Comparison of ENCODE assay signal across 13 cellular contexts in genomic region chr3:31530039-31530983, GRCh38. TPM values are rescaled to one million over a fixed set of nuclear protein-coding genes. Genes with fewer than 3 reads are reported as not detected.
DNase-seq lines count a peak whose midpoint lies in the region; ATAC-seq and TF ChIP-seq lines count a peak whose summit lies in the region.
"Had no signal": no experiment of that assay in that cellular context is flagged by ENCODE, and none has a peak within 500 bp of the region (broad histone marks: within the 10 kb centered on the region; RNA-seq: fewer than 3 reads in every experiment).

No MANE protein-coding gene starts in this region.

- no peaks in the 10 kb centered on the region for H3K36me3 ChIP-seq in HAP-1 (replicated peaks)
- H3K36me3 ChIP-seq in esophagus muscularis mucosa: no peaks in the 10 kb centered on the region
- H3K36me3 ChIP-seq in sigmoid colon: no peaks in the 10 kb centered on the region
- H3K36me3 ChIP-seq in uterus: no peaks in the 10 kb centered on the region

- ATAC-seq in foreskin keratinocyte (no peak), HG02885 (IDR thresholded peaks at IDR 0.05; ENCODE audit: poor library complexity, unreplicated experiment) (no peak)
- ATAC-seq: Right ventricle myocardium inferior had no signal

- no peak for TF ChIP-seq CTCF in esophagus muscularis mucosa (IDR thresholded peaks at IDR 0.05)
- no peak for TF ChIP-seq CTCF in sigmoid colon (IDR thresholded peaks at IDR 0.05)
- TF ChIP-seq CTCF in uterus (IDR thresholded peaks at IDR 0.05): no peak
- TF ChIP-seq CTCF in foreskin keratinocyte (conservative IDR thresholded peaks at IDR 0.05): no peak

- H3K4me1 ChIP-seq in HAP-1: 0 out of 2 replicates have a peak, but pooled peaks cover 2% of the 10 kb centered on the region
- peaks cover 6 to 27% (median 21%) of the 10 kb centered on the region in 4 donors for H3K4me1 ChIP-seq in esophagus muscularis mucosa
- peaks cover 0 to 23% (median 18%) of the 10 kb centered on the region in 4 donors for H3K4me1 ChIP-seq in sigmoid colon
- peaks cover 0 to 3% of the 10 kb centered on the region in 2 donors for H3K4me1 ChIP-seq in uterus
- peaks cover 10% of the 10 kb centered on the region for H3K4me1 ChIP-seq in foreskin keratinocyte

- no peaks in the 10 kb centered on the region for H3K9me3 ChIP-seq in HAP-1
- H3K9me3 ChIP-seq in esophagus muscularis mucosa: no peaks in the 10 kb centered on the region
- no peaks in the 10 kb centered on the region for H3K9me3 ChIP-seq in sigmoid colon
- no peaks in the 10 kb centered on the region for H3K9me3 ChIP-seq in uterus

- TF ChIP-seq POLR2A in esophagus muscularis mucosa (IDR thresholded peaks at IDR 0.05; ENCODE audit: low read depth) (no peak), sigmoid colon (IDR thresholded peaks at IDR 0.05) (no peak), uterus (IDR thresholded peaks at IDR 0.05) (no peak)

- DNase-seq in HAP-1 (ENCODE audit: low spot score in 2 of 2) (no peak), NOMO-1 treated with dmso at 0.1 percent for 144 hours (lab: John Stamatoyannopoulos, UW; ENCODE audit: unreplicated experiment) (peak; percentile 6), esophagus muscularis mucosa (ENCODE audit: extremely low spot score) (no peak), sigmoid colon (no peak), uterus (no peak), foreskin keratinocyte (no peak), GF-D8 (lab: John Stamatoyannopoulos, UW) (no peak)
- DNase-seq: activated CD4-positive, alpha-beta T cell treated with anti-CD3 and anti-CD28 coated beads for 1 hour; activated effector memory CD4-positive, alpha-beta T cell treated with anti-CD3 and anti-CD28 coated beads, Interleukin-2, amount 50 U/mL, for 16 hours; foreskin melanocyte; NCI-H2171 treated with DMSO at 0.1 percent for 48 hours had no signal

- H3K4me3 ChIP-seq in HAP-1 (peak overlapping the region; percentile 87), esophagus muscularis mucosa (peak overlapping the region; percentile 90 to 95 (median 92)), sigmoid colon (peak overlapping the region in 2 of 4 donors; percentile 75 to 90), uterus (no peak overlapping the region)

- TF ChIP-seq EP300 in esophagus muscularis mucosa (IDR thresholded peaks at IDR 0.05): no peak
- no peak for TF ChIP-seq EP300 in sigmoid colon (IDR thresholded peaks at IDR 0.05)

- H3K27ac ChIP-seq in esophagus muscularis mucosa (replicated peaks in 1 of 4) (peak overlapping the region; percentile 92 to 98 (median 96)), sigmoid colon (peak overlapping the region in 3 of 4 donors; percentile 92 to 97 (median 95)), uterus (peak overlapping the region in 1 of 2 donors; percentile 96), foreskin keratinocyte (no peak overlapping the region)

- in situ Hi-C loops in HAP-1 (cut with MboI; ENCODE audit: low sequenced_read_pairs): no loop called here

- WGBS in esophagus muscularis mucosa: 94% methylated on average over 11 of the region's 11 CpGs
- WGBS in sigmoid colon, 2 donors: 87 to 90% methylated on average over 11 of the region's 11 CpGs

- intact Hi-C loops in esophagus muscularis mucosa (cut with DNase I): no loop called here
- intact Hi-C loops in sigmoid colon (cut with DNase I): loop anchor here (5.0 to 10.0 kb wide), 3 partner anchors 452 to 614 kb away; partner anchors contain the start of genes GPD1L, OSBPL10 and ZNF860
- intact Hi-C loops in uterus (cut with DNase I; ENCODE audit: low total_unique reads): no loop called here

- H3K27me3 ChIP-seq in HAP-1 (ENCODE audit: low read depth) (no peaks in the 10 kb centered on the region), esophagus muscularis mucosa (no peaks in the 10 kb centered on the region), sigmoid colon (no peaks in the 10 kb centered on the region), uterus (no peaks in the 10 kb centered on the region), foreskin keratinocyte (no peaks in the 10 kb centered on the region)

RNA-seq across cellular contexts. Expression of gene STT3B, which starts 2.4 kb away (rescaled TPM):
- 10 to 100 TPM; 58.8 to 74.3 (median 69.3) TPM for total RNA-seq in esophagus muscularis mucosa
- total RNA-seq in sigmoid colon: 100 to 1,000 TPM in 1 of 4 donors, 10 to 100 TPM in 3; 58.9 to 107 (median 72.6) TPM
- 10 to 100 TPM; 10.8 to 64.1 (median 16.2) TPM for polyA plus RNA-seq in sigmoid colon
- 100 to 1,000 TPM in 2 of 4 donors, 10 to 100 TPM in 2; 57.1 to 233 (median 96.0) TPM for total RNA-seq in uterus
- total RNA-seq in foreskin keratinocyte: 120 and 128 TPM in 2 replicates
- 36.0 and 42.4 TPM in 2 replicates for polyA plus RNA-seq in foreskin keratinocyte

Comparison
In these comparisons a context has a peak if more than half of its experiments do, and no peak if none do; other contexts are left out.
1. H3K4me3 ChIP-seq: peak in HAP-1 (single experiment) and esophagus muscularis mucosa (4 of 4); none in uterus (0 of 2).